ENCODE assay signal across 13 cellular contexts in the genomic region with DNA sequence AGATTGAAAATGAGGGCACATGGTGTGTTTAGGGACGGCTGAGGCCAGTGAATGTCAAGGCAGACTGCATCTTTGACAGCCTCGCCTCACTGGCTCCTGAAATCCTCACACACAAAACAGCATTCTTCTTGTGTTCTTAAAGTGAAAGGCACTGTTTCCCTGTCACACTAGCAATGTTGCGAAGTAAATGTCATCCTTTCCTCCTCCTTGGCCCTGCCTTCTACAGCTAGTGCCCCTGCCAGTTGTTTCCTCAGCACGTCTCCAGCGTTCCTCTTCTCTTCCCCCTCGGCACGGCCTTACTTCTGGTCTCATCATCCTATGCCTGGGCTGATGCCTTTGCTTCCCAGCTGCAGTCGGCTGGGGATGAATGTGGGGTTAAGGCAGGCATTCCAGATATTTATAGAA.
DNase-seq lines count a peak whose midpoint lies in the region; ATAC-seq and TF ChIP-seq lines count a peak whose summit lies in the region.
"Had no signal": no experiment of that assay in that cellular context is flagged by ENCODE, and none has a peak within 500 bp of the region (broad histone marks: within the 10 kb centered on the region; RNA-seq: fewer than 3 reads in every experiment).

No MANE protein-coding gene starts in this region.

- DNase-seq in AG08395 (ENCODE audit: low spot score): peak; percentile 60
- peak; percentile 79 for DNase-seq in amniotic epithelial cell (ENCODE audit: low read depth)
- DNase-seq in heart left ventricle: peak in 1 of 5 donors; percentile 37
- peak; percentile 84 for DNase-seq in pons (ENCODE audit: low spot score)
- DNase-seq in SW480 (ENCODE audit: low spot score): no peak
- DNase-seq in NCI-H524 (lab: John Stamatoyannopoulos, UW): no peak
- DNase-seq in Karpas-422: no peak
- DNase-seq: CD4-positive, alpha-beta T cell; MV-4-11; natural killer cell had no signal

- no peaks in the 10 kb centered on the region for H3K79me2 ChIP-seq in Karpas-422 (ENCODE audit: low read length)

- H3K9ac ChIP-seq in Karpas-422 (ENCODE audit: low read length): no peak overlapping the region

- peaks cover 9 to 84% (median 56%) of the 10 kb centered on the region in 12 donors for H3K4me1 ChIP-seq in heart left ventricle
- H3K4me1 ChIP-seq in Karpas-422 (ENCODE audit: low read length): no peaks in the 10 kb centered on the region

- H3K27me3 ChIP-seq in heart left ventricle (no peaks in the 10 kb centered on the region), Karpas-422 (ENCODE audit: low read length) (no peaks in the 10 kb centered on the region)
- H3K27me3 ChIP-seq: SJSA1 had no signal

- no peak overlapping the region for H2AFZ ChIP-seq in Karpas-422 (ENCODE audit: low read length)

- H3K4me3 ChIP-seq in heart left ventricle (peak overlapping the region in 6 of 12 donors; percentile 2 to 22 (median 5)), Karpas-422 (ENCODE audit: low read length) (no peak overlapping the region)
- H3K4me3 ChIP-seq: SJSA1 had no signal

- no peak overlapping the region for H3K4me2 ChIP-seq in Karpas-422 (ENCODE audit: low read depth, low read length, poor library complexity, severe bottlenecking)

- H3K27ac ChIP-seq in heart left ventricle (peak overlapping the region; percentile 60 to 89 (median 78)), Karpas-422 (ENCODE audit: low read length) (no peak overlapping the region)
- H3K27ac ChIP-seq: SJSA1 had no signal

- H3K9me3 ChIP-seq in heart left ventricle (no peaks in the 10 kb centered on the region), Karpas-422 (ENCODE audit: low read length) (no peaks in the 10 kb centered on the region)
- H3K9me3 ChIP-seq: SJSA1 had no signal

- intact Hi-C loops in heart left ventricle (cut with DNase I): loop anchor here in 3 of 10 donors (5.0 to 10.0 kb wide), 3 partner anchors 42 to 92 kb away; no protein-coding TSS in a partner anchor

- ATAC-seq in heart left ventricle (peak; percentile 54 to 55 (median 54)), GM19463 (IDR thresholded peaks at IDR 0.05; ENCODE audit: unreplicated experiment) (no peak)
- ATAC-seq: natural killer cell; stimulated activated effector memory CD8-positive, alpha-beta T cell treated with anti-CD3 and anti-CD28 coated beads, Interleukin-12 subunit alpha, Interleukin-12 subunit beta, amount 100 ng/mL, for 72 hours had no signal

- H4K20me1 ChIP-seq in Karpas-422 (ENCODE audit: insufficient read depth, low read depth, low read length): no peaks in the 10 kb centered on the region

- TF ChIP-seq POLR2A in heart left ventricle (IDR thresholded peaks at IDR 0.05): no peak

- H3K36me3 ChIP-seq in heart left ventricle: no peaks in the 10 kb centered on the region
- H3K36me3 ChIP-seq in Karpas-422 (ENCODE audit: insufficient read depth, low read length): no peaks in the 10 kb centered on the region
- H3K36me3 ChIP-seq: SJSA1 had no signal

- WGBS in heart left ventricle, 4 donors: 8 to 20% (median 11%) methylated on average over 8 of the region's 8 CpGs

- no peak for TF ChIP-seq CTCF in heart left ventricle (IDR thresholded peaks at IDR 0.05)

- H3K9me2 ChIP-seq in Karpas-422 (replicated peaks; ENCODE audit: insufficient read depth, low read length): no peaks in the 10 kb centered on the region

Comparison
In these comparisons a context has a peak if more than half of its experiments do, and no peak if none do; other contexts are left out.
1. DNase-seq: peak in AG08395 (single experiment), amniotic epithelial cell (single experiment) and pons (single experiment); none in SW480 (single experiment), NCI-H524 (0 of 2) and Karpas-422 (single experiment).